8 cellular contexts compared by ENCODE assay signal in the genomic region with DNA sequence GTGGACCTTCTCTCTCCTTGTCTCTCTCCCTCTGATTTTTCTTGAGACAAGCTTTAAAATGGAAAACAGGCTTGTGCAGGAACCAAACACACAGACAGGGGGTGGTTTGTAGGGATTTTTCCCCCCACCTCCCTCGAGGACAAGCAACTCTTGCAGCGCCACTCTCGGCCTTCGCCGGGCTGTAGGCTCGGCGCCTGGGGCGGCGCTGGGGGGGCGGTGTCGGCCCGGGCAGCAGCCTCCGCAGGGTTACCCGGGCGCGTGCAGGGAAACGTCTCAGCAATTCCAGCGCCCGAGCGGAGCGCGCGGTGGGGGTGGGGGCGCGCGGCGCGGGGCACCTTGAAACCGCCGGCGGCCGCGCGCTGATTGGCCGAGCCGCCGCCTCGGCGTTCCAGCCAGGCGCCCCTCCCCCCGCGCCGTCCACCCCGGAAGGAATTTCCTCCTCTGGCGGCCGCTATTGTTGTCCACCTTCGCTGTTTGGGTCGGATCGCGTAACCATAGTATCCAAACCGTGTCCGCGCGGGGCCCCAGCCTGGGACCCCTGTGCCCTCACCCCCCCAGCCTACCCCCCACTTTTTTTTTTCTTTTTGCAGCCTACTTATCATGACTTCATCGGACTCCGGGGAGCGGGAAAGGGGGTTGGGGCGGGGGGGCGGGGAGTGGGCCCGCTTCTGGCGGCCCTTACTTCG. TPM values are rescaled to one million over a fixed set of nuclear protein-coding genes. Genes with fewer than 3 reads are reported as not detected.
A peak's percentile ranks its signal among the peaks of the same experiment; 100 is the strongest.
DNase-seq lines count a peak whose midpoint lies in the region; ATAC-seq, FAIRE-seq and TF ChIP-seq lines count a peak whose summit lies in the region.

No MANE protein-coding gene starts in this region.

- H2AFZ ChIP-seq in HepG2 (ENCODE audit: low read length) = peak overlapping the region; percentile 61

- peaks cover 65% of the 10 kb centered on the region for H3K4me1 ChIP-seq in HepG2 (ENCODE audit: insufficient read depth, low read length)

- H3K36me3 Mint-ChIP-seq in activated CD4-positive, alpha-beta T cell treated with anti-CD3 and anti-CD28 coated beads, Interleukin-2, amount 10 ng/mL, durations not matched to agents 7 days and 5 days (ENCODE audit: low read depth) = no peaks in the 10 kb centered on the region

- H3K9me3 Mint-ChIP-seq in activated CD4-positive, alpha-beta T cell treated with anti-CD3 and anti-CD28 coated beads, Interleukin-2, amount 10 ng/mL, durations not matched to agents 7 days and 5 days = no peaks in the 10 kb centered on the region

- H3K4me2 ChIP-seq in HepG2 (ENCODE audit: low read depth, low read length) = peak overlapping the region; percentile 97

- TF ChIP-seq RAD21 in HepG2 (CRISPR knock-in tag; IDR thresholded peaks at IDR 0.05) = peak; percentile 68

- CTCF ChIA-PET in activated CD4-positive, alpha-beta T cell treated with anti-CD3 and anti-CD28 coated beads, Interleukin-2, amount 10 ng/mL, durations not matched to agents 7 days and 5 days (lab: Charles Lee) = interaction anchor here (0.7 to 3.0 kb wide), 12 partner anchors 10 to 307 kb away, joined by 3 to 16 read pairs (median 4); partner anchors contain the start of gene SSBP3
- CTCF ChIA-PET in HepG2 (lab: Yijun Ruan, JAX; ENCODE audit: low intra/inter-chr PET ratio, low total read pairs) = interaction anchor here (1.9 to 3.0 kb wide), 3 partner anchors 177 to 367 kb away, joined by 10 to 18 read pairs (median 11); no protein-coding TSS in a partner anchor

- TF ChIP-seq CTCF in HepG2 (CRISPR knock-in tag; IDR thresholded peaks at IDR 0.05) = peak; percentile 16

- H3K4me3 ChIP-seq in HepG2 (replicated peaks in 1 of 3; ENCODE audit: insufficient read depth in 1 of 3, low read depth in 2 of 3, low read length in 3 of 3) = peak overlapping the region; percentile 66 to 77 (median 74)

- peak overlapping the region; percentile 79 for H3K27ac ChIP-seq in HepG2 (ENCODE audit: extremely low read length, insufficient read depth, low read length)

- intact Hi-C loops in HepG2 (cut with micrococcal nuclease; ENCODE audit: unreplicated experiment) = loop anchor here (1.0 to 5.0 kb wide), 3 partner anchors 61 to 367 kb away; no protein-coding TSS in a partner anchor

- no peaks in the 10 kb centered on the region for H3K9me3 ChIP-seq in HepG2 (ENCODE audit: low read length)

- H3K27me3 Mint-ChIP-seq in activated CD4-positive, alpha-beta T cell treated with anti-CD3 and anti-CD28 coated beads, Interleukin-2, amount 10 ng/mL, durations not matched to agents 7 days and 5 days = peaks cover 21% of the 10 kb centered on the region

- BruUV-seq in HepG2 (replicated peaks; lab: Mats Ljungman, UMichigan) = no TSS peak

- H3K79me2 ChIP-seq in HepG2 (ENCODE audit: insufficient read depth, low read length) = no peaks in the 10 kb centered on the region

- peaks cover 0 to 10% of the 10 kb centered on the region in 2 experiments; a peak in 3 of 5 replicates for H3K27me3 ChIP-seq in HepG2 (ENCODE audit: control insufficient read depth in 1 of 2, insufficient read depth in 2 of 2, low read length in 2 of 2)

- in situ Hi-C loops in HepG2 (cut with HindIII; ENCODE audit: extremely low pct_ligation_motif_present, low pct_unique_long_range_greater_than_20kb) = loop anchor here (5.0 to 10.0 kb wide), 3 partner anchors 81 to 366 kb away; partner anchors contain the start of gene SSBP3

- H3K27ac Mint-ChIP-seq in activated CD4-positive, alpha-beta T cell treated with anti-CD3 and anti-CD28 coated beads, Interleukin-2, amount 10 ng/mL, durations not matched to agents 7 days and 5 days = peak overlapping the region; percentile 81

- H3K4me3 Mint-ChIP-seq in activated CD4-positive, alpha-beta T cell treated with anti-CD3 and anti-CD28 coated beads, Interleukin-2, amount 10 ng/mL, durations not matched to agents 7 days and 5 days = peak overlapping the region; percentile 76

- 1% methylated on average over 23 of the region's 62 CpGs for WGBS in HepG2 (ENCODE audit: low lambda C conversion rate)

- TF ChIP-seq EP300 in HepG2 (IDR thresholded peaks at IDR 0.05; ENCODE audit: low read depth in 2 of 2, low read length in 2 of 2) = peak; percentile 50 to 80; a peak in 3 of 4 replicates
- no peak; the same call in 1 of the 2 replicates for TF ChIP-seq EP300 in HepG2 (CRISPR knock-in tag; IDR thresholded peaks at IDR 0.05; ENCODE audit: borderline replicate concordance)

- DNase-seq in GM12892 (ENCODE audit: insufficient read length) (peak; percentile 78), NCI-H510A (lab: John Stamatoyannopoulos, UW) (peak; percentile 86), dedifferentiated amniotic fluid mesenchymal stem cell (ENCODE audit: extremely low spot score) (peak; percentile 76), HepG2 (ENCODE audit: low spot score) (peak; percentile 79)
- DNase-seq in activated CD4-positive, alpha-beta T cell treated with anti-CD3 and anti-CD28 coated beads, Interleukin-2, amount 10 ng/mL, durations not matched to agents 7 days and 5 days = peak; percentile 75
- DNase-seq in stimulated activated CD4-positive, alpha-beta T cell treated with anti-CD3 and anti-CD28 coated beads, Interleukin-2, amount 100 ng/mL, for 24 hours = peak; percentile 77 to 82

- FAIRE-seq in GM12892 (lab: Jason Lieb, UNC) (peak; percentile 78), HepG2 (lab: Jason Lieb, UNC) (no peak)

- no peak for TF ChIP-seq POLR2A in GM12892 (IDR thresholded peaks at IDR 0.05; ENCODE audit: low read depth, low read length)
- 0 out of 4 replicates have a peak, but pooled peaks of 1 of the 2 experiments have one; percentile 45 for TF ChIP-seq POLR2A in HepG2 (IDR thresholded peaks at IDR 0.05; ENCODE audit: insufficient read depth in 1 of 2, low read depth in 2 of 2, low read length in 2 of 2)

- no peaks in the 10 kb centered on the region for H3K36me3 ChIP-seq in HepG2 (replicated peaks in 1 of 2; ENCODE audit: control insufficient read depth in 1 of 2, insufficient read depth in 2 of 2, low read length in 2 of 2)

- peak; percentile 49 for ATAC-seq in HG03280 (IDR thresholded peaks at IDR 0.05; ENCODE audit: unreplicated experiment)
- ATAC-seq in HepG2 = peak; percentile 58
- no peak for ATAC-seq in GM19035 (IDR thresholded peaks at IDR 0.05; ENCODE audit: unreplicated experiment)

- peaks cover 46% of the 10 kb centered on the region for H3K4me1 Mint-ChIP-seq in activated CD4-positive, alpha-beta T cell treated with anti-CD3 and anti-CD28 coated beads, Interleukin-2, amount 10 ng/mL, durations not matched to agents 7 days and 5 days

- no peaks in the 10 kb centered on the region for H4K20me1 ChIP-seq in HepG2 (ENCODE audit: insufficient read depth, low read length)

- H3K9ac ChIP-seq in HepG2 (ENCODE audit: insufficient read depth, low read depth, low read length) = peak overlapping the region; percentile 77

- POLR2A ChIA-PET in activated CD4-positive, alpha-beta T cell treated with anti-CD3 and anti-CD28 coated beads, Interleukin-2, amount 10 ng/mL, durations not matched to agents 7 days and 5 days (lab: Charles Lee) = no interaction called here
- POLR2A ChIA-PET in HepG2 (lab: Yijun Ruan, JAX) = interaction anchor here (1.2 to 2.2 kb wide), 2 partner anchors 81 to 307 kb away, joined by 5 to 29 read pairs; partner anchors contain the start of gene SSBP3

TF ChIP-seq in HepG2, 621 proteins besides CTCF, POLR2A, EP300 and RAD21 (continues in another document):
- TF ChIP-seq, protein P1, sequence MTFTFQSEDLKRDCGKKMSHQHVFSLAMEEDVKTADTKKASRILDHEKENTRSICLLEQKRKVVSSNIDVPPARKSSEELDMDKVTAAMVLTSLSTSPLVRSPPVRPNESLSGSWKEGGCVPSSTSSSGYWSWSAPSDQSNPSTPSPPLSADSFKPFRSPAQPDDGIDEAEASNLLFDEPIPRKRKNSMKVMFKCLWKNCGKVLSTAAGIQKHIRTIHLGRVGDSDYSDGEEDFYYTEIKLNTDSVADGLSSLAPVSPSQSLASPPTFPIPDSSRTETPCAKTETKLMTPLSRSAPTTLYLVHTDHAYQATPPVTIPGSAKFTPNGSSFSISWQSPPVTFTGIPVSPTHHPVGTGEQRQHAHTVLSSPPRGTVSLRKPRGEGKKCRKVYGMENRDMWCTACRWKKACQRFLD (CRISPR knock-in tag; IDR thresholded peaks at IDR 0.05; ENCODE audit: borderline replicate concordance) = no peak
- TF ChIP-seq ZNF557 (CRISPR knock-in tag; IDR thresholded peaks at IDR 0.05) = no peak
- no peak for TF ChIP-seq EEA1 (CRISPR knock-in tag; IDR thresholded peaks at IDR 0.05; ENCODE audit: borderline replicate concordance)
- no peak for TF ChIP-seq ZNF44 (CRISPR knock-in tag; IDR thresholded peaks at IDR 0.05)
- TF ChIP-seq RBFOX2 (IDR thresholded peaks at IDR 0.05; ENCODE audit: low read depth, low read length) = peak; percentile 48; the same call in 1 of the 2 replicates
- no peak for TF ChIP-seq ZNF781 (CRISPR knock-in tag; IDR thresholded peaks at IDR 0.05; ENCODE audit: borderline replicate concordance, not compliant biosample characterization)
- no peak for TF ChIP-seq MAFG (CRISPR knock-in tag; IDR thresholded peaks at IDR 0.05)

RNA-seq across cellular contexts. Expression of gene ACOT11, which starts 59.8 kb away (rescaled TPM):
- polyA plus RNA-seq in GM12892 (2012; ENCODE audit: missing spikeins) = 1.3 TPM
- total RNA-seq in activated CD4-positive, alpha-beta T cell treated with anti-CD3 and anti-CD28 coated beads, Interleukin-2, amount 10 ng/mL, durations not matched to agents 7 days and 5 days = 1 to 10 TPM; 1.9 to 2.0 TPM
- total RNA-seq in HepG2 (2016; rRNA removed; fragmentation: Illumina TruSeq; extraction: Trizol) = 3.0 and 3.3 TPM in 2 replicates
- 0.79 and 1.0 TPM in 2 replicates for total RNA-seq in HepG2 (2016; cell fraction: cytosol; rRNA removed; fragmentation: Illumina TruSeq; extraction: Trizol; ENCODE audit: low read depth)
- total RNA-seq in HepG2 (2016; cell fraction: insoluble cytoplasmic fraction; rRNA removed; fragmentation: Illumina TruSeq; extraction: Trizol) = 2.1 and 2.6 TPM in 2 replicates
- 2.2 TPM in 2 replicates for total RNA-seq in HepG2 (2016; cell fraction: membrane; rRNA removed; fragmentation: Illumina TruSeq; extraction: Trizol)
- 1.8 and 2.5 TPM in 2 replicates for total RNA-seq in HepG2 (2016; cell fraction: nucleus; rRNA removed; fragmentation: Illumina TruSeq; extraction: Trizol)
- polyA plus RNA-seq in HepG2 (2011; rRNA removed) = 2.6 and 2.8 TPM in 2 replicates
- polyA plus RNA-seq in HepG2 (2011; cell fraction: cytosol; rRNA removed) = 0.88 and 1.6 TPM in 2 replicates
- 6.8 and 12.7 TPM in 2 replicates for polyA plus RNA-seq in HepG2 (2011; cell fraction: nucleus; rRNA removed)
- polyA plus RNA-seq in HepG2 (2012) = 1.4 and 2.1 TPM in 2 replicates
- 0.62 and 0.68 TPM in 2 replicates for polyA plus RNA-seq in HepG2 (2016; cell fraction: cytosol; fragmentation: Illumina TruSeq; extraction: Trizol; ENCODE audit: low read depth)
- polyA plus RNA-seq in HepG2 (2016; cell fraction: insoluble cytoplasmic fraction; fragmentation: Illumina TruSeq; extraction: Trizol; ENCODE audit: low read depth) = 1.9 and 3.1 TPM in 2 replicates
- polyA plus RNA-seq in HepG2 (2016; cell fraction: membrane; fragmentation: Illumina TruSeq; extraction: Trizol; ENCODE audit: low read depth) = 1.3 and 1.4 TPM in 2 replicates
- polyA plus RNA-seq in HepG2 (2016; cell fraction: nucleus; fragmentation: Illumina TruSeq; extraction: Trizol; ENCODE audit: insufficient read depth, low read depth) = 4.8 and 6.2 TPM in 2 replicates
- 7.7 and 8.7 TPM in 2 replicates for polyA minus RNA-seq in HepG2 (2011; rRNA and poly(A)+ RNA removed; ENCODE audit: low replicate concordance)
- 1.4 and 2.3 TPM in 2 replicates for polyA minus RNA-seq in HepG2 (2011; cell fraction: cytosol; rRNA and poly(A)+ RNA removed)
- 3.1 and 5.0 TPM in 2 replicates for polyA minus RNA-seq in HepG2 (2011; cell fraction: nucleus; rRNA and poly(A)+ RNA removed)
